Comparison of ENCODE assay signal across 19 cellular contexts in genomic region chr11:12269446-12270214, GRCh38.
DNase-seq lines count a peak whose midpoint lies in the region; ATAC-seq, FAIRE-seq and TF ChIP-seq lines count a peak whose summit lies in the region.
"Had no signal": no experiment of that assay in that cellular context is flagged by ENCODE, and none has a peak within 500 bp of the region (broad histone marks: within the 10 kb centered on the region; RNA-seq: fewer than 3 reads in every experiment).

No MANE protein-coding gene starts in this region.

- H3K4me2 ChIP-seq in mammary epithelial cell (ENCODE audit: insufficient read depth, low read depth, low read length): peak overlapping the region; percentile 3

- H3K27me3 ChIP-seq in mammary epithelial cell (ENCODE audit: insufficient read depth, low read length) (no peaks in the 10 kb centered on the region), prostate gland (replicated peaks; ENCODE audit: insufficient read depth) (no peaks in the 10 kb centered on the region)
- H3K27me3 ChIP-seq: brain microvascular endothelial cell, SJSA1 had no signal

- H3K4me3 ChIP-seq in mammary epithelial cell (replicated peaks in 1 of 3; ENCODE audit: insufficient read depth in 1 of 3, low read depth in 2 of 3, low read length in 3 of 3) (no peak overlapping the region), prostate gland (no peak overlapping the region)
- H3K4me3 ChIP-seq: SJSA1 had no signal

- BruUV-seq in mammary epithelial cell (replicated peaks; lab: Mats Ljungman, UMichigan): no TSS peak

- H3K9ac ChIP-seq in mammary epithelial cell (ENCODE audit: insufficient read depth, low read length): no peak overlapping the region

- no peaks in the 10 kb centered on the region for H3K79me2 ChIP-seq in mammary epithelial cell (ENCODE audit: insufficient read depth, low read length)

- dilution Hi-C loops in mammary epithelial cell (cut with HindIII; ENCODE audit: low sequenced_read_pairs): no loop called here

- H3K27ac ChIP-seq in mammary epithelial cell (ENCODE audit: insufficient read depth, low read depth, low read length): no peak overlapping the region
- H3K27ac ChIP-seq in prostate gland: peak overlapping the region; percentile 23 to 45
- H3K27ac ChIP-seq: brain microvascular endothelial cell, HL-60, SJSA1 had no signal

- H2AFZ ChIP-seq in mammary epithelial cell (ENCODE audit: low read depth, low read length): no peak overlapping the region

- CTCF ChIA-PET in mammary epithelial cell (lab: Charles Lee; ENCODE audit: low non-redundant PET): no interaction called here

- no peaks in the 10 kb centered on the region for H3K9me3 ChIP-seq in mammary epithelial cell (replicated peaks; ENCODE audit: insufficient read depth, low read length)
- no peaks in the 10 kb centered on the region for H3K9me3 ChIP-seq in prostate gland
- H3K9me3 ChIP-seq: SJSA1 had no signal

- 22% methylated on average over 11 of the region's 12 CpGs for WGBS in mammary epithelial cell (ENCODE audit: low coverage, missing lambda C conversion rate)
- 50% methylated on average over 12 of the region's 12 CpGs for WGBS in prostate gland

- H3K4me1 ChIP-seq in mammary epithelial cell (ENCODE audit: insufficient read depth, low read length) (peaks cover 47% of the 10 kb centered on the region), prostate gland (replicated peaks) (peaks cover 3% of the 10 kb centered on the region)

- intact Hi-C loops in mammary epithelial cell (cut with micrococcal nuclease): no loop called here
- intact Hi-C loops in left colon (cut with DNase I, micrococcal nuclease): no loop called here
- intact Hi-C loops in prostate gland (cut with DNase I): no loop called here

- peak; percentile 88 for DNase-seq in G401 (ENCODE audit: low spot score)
- no peak for DNase-seq in mammary epithelial cell
- no peak for DNase-seq in left colon
- DNase-seq in prostate gland (ENCODE audit: low spot score): no peak
- DNase-seq in D721Med (ENCODE audit: insufficient read length, low spot score): no peak
- no peak for DNase-seq in NK-92 treated with Interleukin-12 subunit alpha and Interleukin-12 subunit beta, amount 100 ng/mL, for 24 hours (lab: John Stamatoyannopoulos, UW)
- DNase-seq: ACHN; activated CD8-positive, alpha-beta memory T cell treated with anti-CD3 and anti-CD28 coated beads for 24 hours; activated gamma-delta T cell treated with Interleukin-2 at 50 U/mL for 16 hours; brain microvascular endothelial cell; naive B cell; NCI-H187 treated with DMSO at 0.1 percent for 48 hours; NCI-H774 had no signal

- no peak for FAIRE-seq in D721Med (lab: Jason Lieb, UNC)
- FAIRE-seq: islet of Langerhans had no signal

- H4K20me1 ChIP-seq in mammary epithelial cell (ENCODE audit: insufficient read depth, low read length): no peaks in the 10 kb centered on the region

- TF ChIP-seq POLR2A in prostate gland (IDR thresholded peaks at IDR 0.05): no peak

- H3K36me3 ChIP-seq in mammary epithelial cell (ENCODE audit: insufficient read depth, low read length) (peaks cover 1% of the 10 kb centered on the region), prostate gland (no peaks in the 10 kb centered on the region)
- H3K36me3 ChIP-seq: SJSA1 had no signal

- in situ Hi-C loops in G401 (cut with HindIII; ENCODE audit: low sequenced_read_pairs) (no loop called here), mammary epithelial cell (cut with MboI; ENCODE audit: low sequenced_read_pairs in 2 of 2) (no loop called here)

- peak; percentile 64 for ATAC-seq in left colon
- ATAC-seq in GM21447 (IDR thresholded peaks at IDR 0.05; ENCODE audit: unreplicated experiment): no peak
- no peak for ATAC-seq in GM19452 (IDR thresholded peaks at IDR 0.05; ENCODE audit: unreplicated experiment)
- ATAC-seq: HCT116 had no signal

- no peak for TF ChIP-seq CTCF in mammary epithelial cell (conservative IDR thresholded peaks at IDR 0.05 in 1 of 2, IDR thresholded peaks at IDR 0.05 in 1 of 2; ENCODE audit: extremely low read depth in 1 of 2, insufficient read depth in 1 of 2, low read depth in 1 of 2, low read length in 2 of 2)
- TF ChIP-seq CTCF in prostate gland (IDR thresholded peaks at IDR 0.05): no peak
- TF ChIP-seq CTCF in D721Med (IDR thresholded peaks at IDR 0.05; ENCODE audit: insufficient read depth, missing control alignments): no peak
